In genomic region chr3:160413613-160414248, GRCh38 we compare ENCODE assay signal across 8 cellular contexts. TPM values are rescaled to one million over a fixed set of nuclear protein-coding genes. Genes with fewer than 3 reads are reported as not detected.
DNase-seq lines count a peak whose midpoint lies in the region; ATAC-seq, FAIRE-seq and TF ChIP-seq lines count a peak whose summit lies in the region.

No MANE protein-coding gene starts in this region.

- H3K27ac ChIP-seq in left lung, result no peak overlapping the region

- H3K9me3 Mint-ChIP-seq in chondrocyte (ENCODE audit: low read depth), result no peaks in the 10 kb centered on the region

- H3K27me3 Mint-ChIP-seq in chondrocyte (ENCODE audit: low read depth), result no peaks in the 10 kb centered on the region

- peaks cover 0 to 5% of the 10 kb centered on the region in 2 donors for H3K4me1 ChIP-seq in left lung

- peaks cover 3% of the 10 kb centered on the region for H3K4me1 Mint-ChIP-seq in chondrocyte (ENCODE audit: low read depth)

- H3K4me3 Mint-ChIP-seq in chondrocyte (ENCODE audit: unreplicated experiment), result no peak overlapping the region

- intact Hi-C loops in left lung (cut with DNase I), result no loop called here

- no peaks in the 10 kb centered on the region for H3K9me3 ChIP-seq in left lung

- no peaks in the 10 kb centered on the region for H3K27me3 ChIP-seq in left lung

- peak; percentile 98 for TF ChIP-seq CTCF in chondrocyte (IDR thresholded peaks at IDR 0.05)
- peak; percentile 81 to 87 for TF ChIP-seq CTCF in left lung (IDR thresholded peaks at IDR 0.05)

- peaks cover 0 to 55% of the 10 kb centered on the region in 2 donors for H3K36me3 ChIP-seq in left lung

- FAIRE-seq in A204.1 (lab: Jason Lieb, UNC) (peak; percentile 93), GM18507 (lab: Jason Lieb, UNC) (peak; percentile 85)

- no peak overlapping the region for H3K4me3 ChIP-seq in left lung

- ATAC-seq in HG03354 (IDR thresholded peaks at IDR 0.05; ENCODE audit: poor library complexity, severe bottlenecking, unreplicated experiment) (peak; percentile 83), left lung (peak; percentile 94)

- peaks cover 1% of the 10 kb centered on the region for H3K36me3 Mint-ChIP-seq in chondrocyte (ENCODE audit: low read depth)

- no peak overlapping the region for H3K27ac Mint-ChIP-seq in chondrocyte (ENCODE audit: unreplicated experiment)

- peak; percentile 28 for DNase-seq in GM18507 (ENCODE audit: extremely low spot score, insufficient read length, low read depth)
- peak; percentile 69 for DNase-seq in NCI-H446 treated with DMSO at 0.1 percent for 48 hours (lab: John Stamatoyannopoulos, UW)
- DNase-seq in activated CD4-positive, CD25-positive, alpha-beta regulatory T cell treated with anti-CD3 and anti-CD28 coated beads, Interleukin-2, amount 50 U/mL, for 16 hours (ENCODE audit: low read depth, low spot score), result peak; percentile 47
- no peak for DNase-seq in chondrocyte (ENCODE audit: low spot score)
- DNase-seq in left lung, result no peak
- DNase-seq in stimulated activated CD4-positive, alpha-beta T cell treated with anti-CD3 and anti-CD28 coated beads, TNF-alpha, amount 100 ng/mL, for 24 hours (ENCODE audit: low read depth in 3 of 3), result peak; percentile 38 to 49 (median 42)

RNA-seq across cellular contexts. Expression of gene SMC4, which starts 14.3 kb away (rescaled TPM):
- total RNA-seq in chondrocyte (38.7 to 52.9 TPM (median 40.2 TPM) in 3 replicates), left lung (10 to 100 TPM; 68.6 to 73.5 TPM)

RNA-seq across cellular contexts. Expression of gene IFT80, which starts 14.7 kb away (rescaled TPM):
- total RNA-seq in chondrocyte, result 22.6 to 39.1 TPM (median 23.9 TPM) in 3 replicates
- 10 to 100 TPM; 27.9 to 45.0 TPM for total RNA-seq in left lung

RNA-seq across cellular contexts. Expression of gene TRIM59, which starts 35.9 kb away (rescaled TPM):
- total RNA-seq in chondrocyte (25.3 to 26.7 TPM (median 25.5 TPM) in 3 replicates), left lung (1 to 10 TPM; 4.3 to 8.7 TPM)

Comparison
In these comparisons a context has a peak if more than half of its experiments do, and no peak if none do; other contexts are left out.
1. DNase-seq: peak in GM18507 (single experiment), NCI-H446 treated with DMSO at 0.1 percent for 48 hours (single experiment), activated CD4-positive, CD25-positive, alpha-beta regulatory T cell treated with anti-CD3 and anti-CD28 coated beads, Interleukin-2, amount 50 U/mL, for 16 hours (single experiment) and stimulated activated CD4-positive, alpha-beta T cell treated with anti-CD3 and anti-CD28 coated beads, TNF-alpha, amount 100 ng/mL, for 24 hours (3 of 3); none in chondrocyte (single experiment) and left lung (0 of 2).